ENCODE assay signal across 8 cellular contexts in the genomic region with DNA sequence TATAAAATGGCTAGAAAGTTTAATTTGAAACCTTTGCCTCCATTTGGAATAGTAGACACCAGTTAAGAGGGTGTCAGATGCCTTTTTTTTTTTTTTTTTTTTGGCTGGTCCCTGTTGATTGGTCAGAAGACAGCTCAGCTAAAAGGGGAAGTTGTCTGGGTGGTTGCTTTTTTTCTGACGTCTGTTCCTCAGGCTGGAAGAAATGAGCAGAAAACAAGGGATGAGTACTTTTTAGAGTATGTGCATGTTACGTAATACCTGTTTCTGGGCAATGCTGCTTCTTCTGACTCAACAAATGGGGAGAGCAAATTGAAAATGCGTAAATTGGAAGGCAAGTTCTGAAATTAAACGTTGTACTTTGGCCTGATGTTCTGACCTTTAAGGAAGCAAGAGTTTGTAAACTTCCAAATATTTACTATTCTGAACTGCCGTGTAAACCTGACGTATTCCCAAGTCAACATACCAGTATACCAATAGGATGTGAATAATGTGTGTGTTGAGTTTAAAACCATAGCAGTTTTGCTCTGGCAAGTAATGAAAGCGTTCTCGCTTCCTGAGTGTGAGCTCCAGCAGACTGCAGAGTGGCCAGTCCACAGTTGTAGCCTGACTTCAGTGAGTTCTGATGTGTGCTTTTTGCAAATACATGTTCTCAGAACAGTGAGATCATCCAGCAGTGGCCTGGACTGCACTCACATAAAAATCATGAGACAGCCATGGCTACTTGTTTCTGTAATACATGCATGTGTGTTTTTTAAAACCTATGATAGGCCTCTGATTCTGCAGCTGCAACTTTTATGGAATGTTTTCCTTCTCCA. TPM values are rescaled to one million over a fixed set of nuclear protein-coding genes. Genes with fewer than 3 reads are reported as not detected.
A peak's percentile ranks its signal among the peaks of the same experiment; 100 is the strongest.
DNase-seq lines count a peak whose midpoint lies in the region; ATAC-seq and TF ChIP-seq lines count a peak whose summit lies in the region.

No MANE protein-coding gene starts in this region.

- peak overlapping the region; percentile 94 for H3K27ac Mint-ChIP-seq in T-helper 17 cell

- intact Hi-C loops in Right ventricle myocardium inferior (cut with DNase I): loop anchor here (5.0 to 10.0 kb wide), 3 partner anchors 42 to 240 kb away; partner anchors contain the start of genes ACOT9 and KLHL15
- intact Hi-C loops in gastrocnemius medialis (cut with DNase I; ENCODE audit: low total_unique reads): loop anchor here (10.0 kb wide), 2 partner anchors 90 to 120 kb away; partner anchors contain the start of gene PRDX4

- H3K27me3 ChIP-seq in cardiac muscle cell (no peaks in the 10 kb centered on the region), gastrocnemius medialis (no peaks in the 10 kb centered on the region)

- no peaks in the 10 kb centered on the region for H3K9me3 ChIP-seq in cardiac muscle cell (ENCODE audit: low read depth)
- no peaks in the 10 kb centered on the region for H3K9me3 ChIP-seq in T-helper 17 cell (ENCODE audit: control insufficient read depth, low read length, poor library complexity, severe bottlenecking)
- no peaks in the 10 kb centered on the region for H3K9me3 ChIP-seq in gastrocnemius medialis

- H3K36me3 ChIP-seq in cardiac muscle cell (no peaks in the 10 kb centered on the region), gastrocnemius medialis (no peaks in the 10 kb centered on the region)

- peaks cover 20% of the 10 kb centered on the region for H3K4me1 Mint-ChIP-seq in T-helper 17 cell

- H3K4me1 ChIP-seq in cardiac muscle cell (ENCODE audit: low read depth): peaks cover 21% of the 10 kb centered on the region
- H3K4me1 ChIP-seq in gastrocnemius medialis: peaks cover 0 to 16% of the 10 kb centered on the region in 2 donors

- in situ Hi-C loops in gastrocnemius medialis (cut with MboI; ENCODE audit: low sequenced_read_pairs in 4 of 4): loop anchor here (5.0 to 10.0 kb wide), 3 partner anchors 118 to 270 kb away; partner anchors contain the start of genes APOO (in 3 of the 4), CXorf58 (in 3 of the 4) and EIF2S3 (in 1 of the 4)

- H3K27ac ChIP-seq in cardiac muscle cell: peak overlapping the region; percentile 46
- peak overlapping the region; percentile 94 to 96 (median 94) for H3K27ac ChIP-seq in gastrocnemius medialis

- DNase-seq in cardiac muscle cell (ENCODE audit: low read depth in 1 of 2, low spot score in 1 of 2) (peak in 1 of 2 donors; percentile 82), Right ventricle myocardium inferior (ENCODE audit: missing footprints) (no peak), T-helper 17 cell (no peak), fibroblast of mammary gland (ENCODE audit: low read depth) (peak; percentile 95), gastrocnemius medialis (no peak), NCI-H2171 (lab: John Stamatoyannopoulos, UW) (no peak), NCI-H526 treated with DMSO at 0.1 percent for 48 hours (lab: John Stamatoyannopoulos, UW) (no peak)

- H3K36me3 Mint-ChIP-seq in T-helper 17 cell (ENCODE audit: low read depth): no peaks in the 10 kb centered on the region

- no peaks in the 10 kb centered on the region for H3K27me3 Mint-ChIP-seq in T-helper 17 cell

- H3K4me3 ChIP-seq in cardiac muscle cell (peak overlapping the region; percentile 95), fibroblast of mammary gland (ENCODE audit: control insufficient read depth, low read depth, low read length) (peak overlapping the region; percentile 80), gastrocnemius medialis (peak overlapping the region; percentile 65 to 85 (median 70))

- H3K4me3 Mint-ChIP-seq in T-helper 17 cell: peak overlapping the region; percentile 93

- ATAC-seq in Right ventricle myocardium inferior (no peak), T-helper 17 cell (no peak), gastrocnemius medialis (no peak), HG03354 (IDR thresholded peaks at IDR 0.05; ENCODE audit: poor library complexity, severe bottlenecking, unreplicated experiment) (no peak)

- TF ChIP-seq POLR2A in gastrocnemius medialis (IDR thresholded peaks at IDR 0.05): no peak

- TF ChIP-seq CTCF in cardiac muscle cell (IDR thresholded peaks at IDR 0.05; ENCODE audit: low read depth, low read length): no peak
- no peak for TF ChIP-seq CTCF in fibroblast of mammary gland (conservative IDR thresholded peaks at IDR 0.05; ENCODE audit: control insufficient read depth, insufficient read depth, low read depth, low read length)
- no peak for TF ChIP-seq CTCF in gastrocnemius medialis (IDR thresholded peaks at IDR 0.05 in 4 of 5, conservative IDR thresholded peaks at IDR 0.05 in 1 of 5)

RNA-seq across cellular contexts. Expression of gene SAT1, which starts 1.7 kb away (rescaled TPM):
- 89.8 and 238 TPM in 2 replicates for total RNA-seq in cardiac muscle cell
- polyA plus RNA-seq in cardiac muscle cell: 127 and 290 TPM in 2 replicates
- 130 TPM for total RNA-seq in Right ventricle myocardium inferior
- total RNA-seq in T-helper 17 cell: 100 to 1,000 TPM; 362 to 368 TPM
- 100 to 1,000 TPM in 1 of 4 donors, 10 to 100 TPM in 3; 46.1 to 122 (median 81.4) TPM for total RNA-seq in gastrocnemius medialis

RNA-seq across cellular contexts. Expression of gene ACOT9, which starts 41.6 kb away (rescaled TPM):
- total RNA-seq in cardiac muscle cell (20.2 and 22.2 TPM in 2 replicates), Right ventricle myocardium inferior (50.1 TPM), T-helper 17 cell (10 to 100 TPM; 22.5 to 24.9 TPM), gastrocnemius medialis (10 to 100 TPM; 12.3 to 21.9 (median 20.6) TPM)
- 31.1 and 37.2 TPM in 2 replicates for polyA plus RNA-seq in cardiac muscle cell
